2 cellular contexts compared by ENCODE assay signal in the genomic region with DNA sequence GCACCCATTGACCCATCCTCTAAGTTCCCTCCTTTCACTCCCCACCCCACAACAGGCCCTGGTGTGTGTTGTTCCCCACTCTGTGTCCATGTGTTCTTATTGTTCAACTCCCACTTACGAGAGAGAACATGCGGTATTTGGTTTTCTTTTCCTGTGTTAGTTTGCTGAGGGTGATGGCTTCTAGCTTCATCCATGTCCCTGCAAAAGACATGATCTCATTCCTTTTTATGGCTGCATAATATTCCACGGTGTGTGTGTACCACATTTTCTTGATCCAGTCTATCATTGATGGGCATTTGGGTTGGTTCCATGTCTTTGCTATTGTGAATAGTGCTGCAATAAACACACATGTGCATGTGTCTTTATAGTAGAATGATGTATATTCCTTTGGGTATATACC. TPM values are rescaled to one million over a fixed set of nuclear protein-coding genes. Genes with fewer than 3 reads are reported as not detected.
"Had no signal": no experiment of that assay in that cellular context is flagged by ENCODE, and none has a peak within 500 bp of the region (broad histone marks: within the 10 kb centered on the region; RNA-seq: fewer than 3 reads in every experiment).

No MANE protein-coding gene starts in this region.

RNA-seq across cellular contexts. Expression of a gene that starts 41.6 kb away (rescaled TPM):
- polyA plus RNA-seq: immature natural killer cell; naive thymus-derived CD4-positive, alpha-beta T cell had no signal
